In genomic region chr5:143752165-143752564, GRCh38 we compare ENCODE assay signal across 20 cellular contexts. TPM values are rescaled to one million over a fixed set of nuclear protein-coding genes. Genes with fewer than 3 reads are reported as not detected.
"Had no signal": no experiment of that assay in that cellular context is flagged by ENCODE, and none has a peak within 500 bp of the region (broad histone marks: within the 10 kb centered on the region; RNA-seq: fewer than 3 reads in every experiment).

No MANE protein-coding gene starts in this region.

- H3K27ac ChIP-seq: dorsolateral prefrontal cortex, heart left ventricle, parathyroid adenoma, prostate gland, vagina had no signal

- H3K4me3 ChIP-seq: dorsolateral prefrontal cortex, heart left ventricle, prostate gland, vagina had no signal

- H3K36me3 ChIP-seq: heart left ventricle, prostate gland, vagina had no signal

- DNase-seq: cortex of kidney; dorsolateral prefrontal cortex; effector CD8-positive, alpha-beta T cell; foreskin melanocyte; hypothalamus; kidney glomerular epithelial cell; mesendoderm; naive B cell; small intestine; stimulated activated CD4-positive, alpha-beta T cell treated with anti-CD3 and anti-CD28 coated beads, Interleukin-12 subunit alpha, Interleukin-12 subunit beta, amount 100 ng/mL, for 4 hours; stimulated activated naive CD4-positive, alpha-beta T cell had no signal

- H3K4me1 ChIP-seq: parathyroid adenoma, prostate gland, vagina had no signal

- H3K9me3 ChIP-seq: heart left ventricle, prostate gland, vagina had no signal

- H3K27me3 ChIP-seq: dorsolateral prefrontal cortex, heart left ventricle, vagina had no signal

- FAIRE-seq: islet of Langerhans, small intestine had no signal

RNA-seq across cellular contexts. Expression of gene HMHB1, which starts 59.8 kb away (rescaled TPM):
- total RNA-seq: dorsolateral prefrontal cortex, heart left ventricle, lung microvascular endothelial cell, omental fat pad, prostate gland, renal cortical epithelial cell, vagina had no signal
- polyA plus RNA-seq: esophagus, heart left ventricle, small intestine had no signal
